In the genomic region with DNA sequence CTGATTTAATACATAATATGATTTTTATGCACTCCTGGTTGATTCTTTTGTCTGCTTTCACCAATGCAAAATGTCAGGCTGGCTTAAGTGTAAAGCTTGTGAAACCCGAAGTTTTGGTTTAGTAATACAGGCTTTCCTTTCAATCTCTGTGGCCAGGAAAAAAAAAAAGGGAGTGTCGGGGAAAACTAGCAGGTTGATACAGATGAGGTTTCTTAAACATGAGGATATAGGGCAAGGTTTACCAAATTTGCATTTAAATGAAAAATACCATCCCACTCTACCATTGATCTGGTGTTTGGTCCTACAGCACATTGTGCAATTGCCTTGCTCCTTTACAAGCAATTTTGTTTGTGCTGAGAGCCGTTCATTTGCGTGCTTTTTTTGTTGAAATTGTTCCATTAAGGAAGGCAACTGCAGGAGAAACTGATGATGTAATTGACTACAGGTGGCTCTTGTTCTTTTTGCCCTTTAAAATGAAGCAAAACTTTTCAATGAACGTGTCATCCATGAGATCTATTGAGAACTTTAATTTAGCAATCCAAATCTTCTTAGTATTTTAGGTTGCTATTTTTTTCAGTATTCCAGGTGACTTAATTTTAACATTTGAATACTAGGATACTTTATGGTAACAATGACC, we compare ENCODE assay signal across 21 cellular contexts. TPM values are rescaled to one million over a fixed set of nuclear protein-coding genes. Genes with fewer than 3 reads are reported as not detected.
DNase-seq lines count a peak whose midpoint lies in the region; ATAC-seq and TF ChIP-seq lines count a peak whose summit lies in the region.
"Had no signal": no experiment of that assay in that cellular context is flagged by ENCODE, and none has a peak within 500 bp of the region (broad histone marks: within the 10 kb centered on the region; RNA-seq: fewer than 3 reads in every experiment).

No MANE protein-coding gene starts in this region.

- H3K9me3 ChIP-seq in OCI-LY3 (ENCODE audit: insufficient read depth, low read length) (no peaks in the 10 kb centered on the region), left lung (no peaks in the 10 kb centered on the region), upper lobe of left lung (no peaks in the 10 kb centered on the region)
- H3K9me3 ChIP-seq: A549, ascending aorta, BE2C had no signal

- no peak for TF ChIP-seq EP300 in upper lobe of left lung (IDR thresholded peaks at IDR 0.05)

- peak; percentile 17 for ATAC-seq in left lung
- no peak for ATAC-seq in upper lobe of left lung (ENCODE audit: low FRiP score in 2 of 2)
- ATAC-seq in HG03175 (IDR thresholded peaks at IDR 0.05; ENCODE audit: unreplicated experiment): no peak
- ATAC-seq: A549; activated CD8-positive, alpha-beta T cell treated with anti-CD3 and anti-CD28 coated beads, Interleukin-2, amount 10 ng/mL, durations not matched to agents 7 days and 5 days; activated T-cell treated with anti-CD3 and anti-CD28 coated beads, Interleukin-2, amount 50 U/mL, for 4 hours had no signal

- H3K36me3 ChIP-seq in OCI-LY3 (replicated peaks; ENCODE audit: low read depth, low read length) (no peaks in the 10 kb centered on the region), left lung (no peaks in the 10 kb centered on the region), upper lobe of left lung (no peaks in the 10 kb centered on the region)
- H3K36me3 ChIP-seq: ascending aorta, BE2C, left ventricle myocardium inferior had no signal

- TF ChIP-seq CTCF in OCI-LY3 (IDR thresholded peaks at IDR 0.05; ENCODE audit: low read depth, low read length) (no peak), left lung (IDR thresholded peaks at IDR 0.05) (no peak), upper lobe of left lung (IDR thresholded peaks at IDR 0.05) (no peak)

- H3K9ac ChIP-seq in OCI-LY3 (ENCODE audit: low read length): no peak overlapping the region

- DNase-seq in NCI-H510A treated with DMSO at 0.1 percent for 48 hours (lab: John Stamatoyannopoulos, UW): peak; percentile 26
- DNase-seq in NCI-H510A (lab: John Stamatoyannopoulos, UW): no peak
- DNase-seq in left lung: no peak
- DNase-seq in upper lobe of left lung: no peak
- DNase-seq in SKM-1 (lab: John Stamatoyannopoulos, UW; ENCODE audit: unreplicated experiment): no peak
- DNase-seq in NCI-H187 (lab: John Stamatoyannopoulos, UW): no peak
- DNase-seq: activated CD8-positive, alpha-beta T cell treated with anti-CD3 and anti-CD28 coated beads, Interleukin-2, amount 10 ng/mL, durations not matched to agents 7 days and 5 days; activated naive CD4-positive, alpha-beta T cell treated with anti-CD3 and anti-CD28 coated beads, Interleukin-2, amount 50 U/mL, for 16 hours; activated T-cell treated with anti-CD3 and anti-CD28 coated beads, Interleukin-2, amount 50 U/mL, for 4 hours; BE2C; GDM1; left ventricle myocardium inferior; NCI-H1105 treated with DMSO at 0.1 percent for 48 hours; NCI-H226; nucleus accumbens; stimulated activated CD4-positive, alpha-beta T cell treated with anti-CD3 and anti-CD28 coated beads, Interleukin-4, amount 100 ng/mL, for 1 hour; T1000 had no signal

- H3K27ac ChIP-seq in OCI-LY3 (ENCODE audit: low read length): no peak overlapping the region
- peak overlapping the region; percentile 54 to 75 for H3K27ac ChIP-seq in left lung
- H3K27ac ChIP-seq in upper lobe of left lung: peak overlapping the region in 3 of 4 donors; percentile 14 to 70 (median 49)
- H3K27ac ChIP-seq: A549, ascending aorta had no signal

- no peaks in the 10 kb centered on the region for H3K79me2 ChIP-seq in OCI-LY3 (ENCODE audit: low read length)

- H3K27me3 ChIP-seq in OCI-LY3 (ENCODE audit: low read depth, low read length): no peaks in the 10 kb centered on the region
- no peaks in the 10 kb centered on the region for H3K27me3 ChIP-seq in left lung
- H3K27me3 ChIP-seq in upper lobe of left lung: no peaks in the 10 kb centered on the region
- H3K27me3 ChIP-seq: ascending aorta had no signal

- WGBS in upper lobe of left lung, 2 donors: 54 to 59% methylated on average over 5 of the region's 5 CpGs

- H3K4me2 ChIP-seq in OCI-LY3 (ENCODE audit: low read length): 0 out of 2 replicates have a peak overlapping the region, but pooled peaks have one; percentile 87
- H3K4me2 ChIP-seq: A549 had no signal

- H3K4me1 ChIP-seq in OCI-LY3 (ENCODE audit: low read length) (peaks cover 49% of the 10 kb centered on the region), left lung (peaks cover 8 to 14% of the 10 kb centered on the region in 2 donors), upper lobe of left lung (peaks cover 0 to 17% (median 5%) of the 10 kb centered on the region in 4 donors)
- H3K4me1 ChIP-seq: A549, ascending aorta, BE2C had no signal

- H2AFZ ChIP-seq in OCI-LY3 (ENCODE audit: low read depth, low read length): no peak overlapping the region

- intact Hi-C loops in left lung (cut with DNase I): no loop called here

- H3K4me3 ChIP-seq in OCI-LY3 (ENCODE audit: low read length): no peak overlapping the region
- no peak overlapping the region for H3K4me3 ChIP-seq in left lung
- H3K4me3 ChIP-seq in upper lobe of left lung: no peak overlapping the region
- H3K4me3 ChIP-seq: A549, ascending aorta, left ventricle myocardium inferior had no signal

- TF ChIP-seq POLR2A in upper lobe of left lung (IDR thresholded peaks at IDR 0.05): no peak

- no peaks in the 10 kb centered on the region for H4K20me1 ChIP-seq in OCI-LY3 (ENCODE audit: insufficient read depth, low read length)

RNA-seq across cellular contexts. Expression of a gene that starts 22.7 kb away (rescaled TPM):
- 10 to 100 TPM; 21.0 to 21.2 TPM for total RNA-seq in left lung
- 10 to 100 TPM in 4 of 6 donors, 1 to 10 TPM in 2; 6.2 to 42.6 (median 13.8) TPM for total RNA-seq in upper lobe of left lung
